23 cellular contexts compared by ENCODE assay signal in the genomic region with DNA sequence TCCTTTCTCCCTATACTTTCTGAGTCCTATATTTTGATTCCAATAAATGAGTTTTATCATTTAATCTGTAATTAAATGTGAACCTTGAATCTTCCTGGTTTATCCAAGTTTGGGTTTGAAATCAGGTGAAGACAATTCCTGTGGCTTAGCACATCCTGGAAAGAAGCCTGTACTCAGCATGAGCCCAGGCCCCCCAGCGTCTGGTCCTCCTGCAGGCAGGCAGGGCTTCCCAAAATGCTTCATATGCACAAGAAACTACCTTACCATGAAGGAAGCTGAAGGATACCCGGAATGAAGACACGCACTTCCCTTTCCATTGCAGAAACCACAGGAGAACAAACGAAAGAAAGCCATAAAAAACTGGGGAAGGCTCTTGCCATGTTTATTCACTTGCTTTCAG.
"Had no signal": no experiment of that assay in that cellular context is flagged by ENCODE, and none has a peak within 500 bp of the region (broad histone marks: within the 10 kb centered on the region; RNA-seq: fewer than 3 reads in every experiment).

No MANE protein-coding gene starts in this region.

- H3K27ac ChIP-seq: breast epithelium, SK-N-MC had no signal

- H3K9me3 ChIP-seq: breast epithelium had no signal

- H3K4me3 ChIP-seq: breast epithelium, SK-N-MC had no signal

- H3K36me3 ChIP-seq: breast epithelium had no signal

- H3K27me3 ChIP-seq: breast epithelium had no signal

- H3K4me1 ChIP-seq: breast epithelium had no signal

- ATAC-seq: activated CD8-positive, alpha-beta memory T cell treated with anti-CD3 and anti-CD28 coated beads, Interleukin-2, amount 10 ng/mL, durations not matched to agents 7 days and 5 days; activated naive CD4-positive, alpha-beta T cell treated with anti-CD3 and anti-CD28 coated beads, Interleukin-2, amount 50 U/mL, for 72 hours had no signal

- DNase-seq: activated CD4-positive, alpha-beta T cell treated with anti-CD3 and anti-CD28 coated beads, Interleukin-2, amount 10 ng/mL, durations not matched to agents 24 days and 14 days; activated CD4-positive, alpha-beta T cell treated with anti-CD3 and anti-CD28 coated beads, Interleukin-2, amount 50 U/mL, for 48 hours; activated CD4-positive, CD25-positive, alpha-beta regulatory T cell treated with anti-CD3 and anti-CD28 coated beads, Interleukin-2, amount 50 U/mL, for 72 hours; activated CD8-positive, alpha-beta memory T cell treated with anti-CD3 and anti-CD28 coated beads, Interleukin-2, amount 10 ng/mL, durations not matched to agents 7 days and 5 days; activated effector memory CD4-positive, alpha-beta T cell treated with Interleukin-2 at 50 U/mL for 16 hours; activated naive CD4-positive, alpha-beta T cell; activated T-cell treated with anti-CD3 and anti-CD28 coated beads, Interleukin-2, amount 50 U/mL, for 24 hours; amygdala; central memory CD4-positive, alpha-beta T cell; Kasumi-1; KBM-7; NCI-H1048; NCI-H146; NCI-H187 treated with DMSO at 0.1 percent for 48 hours; NCI-H2107; NCI-H2171 treated with DMSO at 0.1 percent for 48 hours; NCI-H226; NCI-H526 treated with DMSO at 0.1 percent for 48 hours; NCI-H82; T-helper 1 cell had no signal
